Comparison of ENCODE assay signal across 24 cellular contexts in genomic region chr15:89078831-89079810, GRCh38.
"Had no signal": no experiment of that assay in that cellular context is flagged by ENCODE, and none has a peak within 500 bp of the region (broad histone marks: within the 10 kb centered on the region; RNA-seq: fewer than 3 reads in every experiment).

No MANE protein-coding gene starts in this region.

- H3K4me1 Mint-ChIP-seq: activated B cell treated with CpG ODN at 0.5 μM for 24 hours; activated naive CD4-positive, alpha-beta T cell treated with anti-CD3 and anti-CD28 coated beads, Interleukin-2, amount 10 ng/mL, durations not matched to agents 7 days and 5 days had no signal

- DNase-seq: activated B cell treated with CpG ODN at 0.5 μM for 24 hours; activated CD4-positive, alpha-beta T cell treated with anti-CD3 and anti-CD28 coated beads for 4 hours; activated CD4-positive, alpha-beta T cell treated with anti-CD3 and anti-CD28 coated beads, Interleukin-2, amount 50 U/mL, for 48 hours; activated effector memory CD4-positive, alpha-beta T cell treated with anti-CD3 and anti-CD28 coated beads, Interleukin-2, amount 50 U/mL, for 16 hours; activated naive CD4-positive, alpha-beta T cell treated with anti-CD3 and anti-CD28 coated beads, Interleukin-2, amount 10 ng/mL, durations not matched to agents 7 days and 5 days; activated T-cell treated with anti-CD3 and anti-CD28 coated beads, Interleukin-2, amount 50 U/mL, for 72 hours; body of pancreas; central memory CD4-positive, alpha-beta T cell; colonic mucosa; heart left ventricle; islet precursor cell; left cardiac atrium; mesendoderm; mucosa of descending colon; nephron progenitor cell; sigmoid colon; spleen; stimulated activated CD4-positive, alpha-beta T cell treated with anti-CD3 and anti-CD28 coated beads, Interleukin-4, amount 100 ng/mL, for 1 hour; stimulated activated naive CD4-positive, alpha-beta T cell; T-helper 1 cell; T-helper 9 cell; upper lobe of right lung had no signal

- H3K36me3 ChIP-seq: colonic mucosa, heart left ventricle, sigmoid colon, spleen, upper lobe of right lung had no signal

- H3K27ac Mint-ChIP-seq: activated B cell treated with CpG ODN at 0.5 μM for 24 hours; activated naive CD4-positive, alpha-beta T cell treated with anti-CD3 and anti-CD28 coated beads, Interleukin-2, amount 10 ng/mL, durations not matched to agents 7 days and 5 days; nephron progenitor cell had no signal

- H3K36me3 Mint-ChIP-seq: activated naive CD4-positive, alpha-beta T cell treated with anti-CD3 and anti-CD28 coated beads, Interleukin-2, amount 10 ng/mL, durations not matched to agents 7 days and 5 days had no signal

- H3K9me3 Mint-ChIP-seq: activated B cell treated with CpG ODN at 0.5 μM for 24 hours; activated naive CD4-positive, alpha-beta T cell treated with anti-CD3 and anti-CD28 coated beads, Interleukin-2, amount 10 ng/mL, durations not matched to agents 7 days and 5 days; activated T-cell treated with anti-CD3 and anti-CD28 coated beads, Interleukin-2, amount 50 U/mL, for 72 hours; nephron progenitor cell had no signal

- H3K4me3 Mint-ChIP-seq: activated B cell treated with CpG ODN at 0.5 μM for 24 hours; activated naive CD4-positive, alpha-beta T cell treated with anti-CD3 and anti-CD28 coated beads, Interleukin-2, amount 10 ng/mL, durations not matched to agents 7 days and 5 days; nephron progenitor cell had no signal

- H3K4me1 ChIP-seq: body of pancreas, colonic mucosa, parathyroid adenoma, sigmoid colon, upper lobe of right lung had no signal

- H3K4me3 ChIP-seq: body of pancreas, colonic mucosa, heart left ventricle, mucosa of descending colon, sigmoid colon, spleen, upper lobe of right lung had no signal

- H3K27ac ChIP-seq: body of pancreas, colonic mucosa, epithelial cell of prostate, heart left ventricle, parathyroid adenoma, sigmoid colon, spleen, upper lobe of right lung had no signal

- H3K27me3 ChIP-seq: body of pancreas, colonic mucosa, heart left ventricle, sigmoid colon, spleen, upper lobe of right lung had no signal

- H3K9me3 ChIP-seq: body of pancreas, colonic mucosa, heart left ventricle, mucosa of descending colon, sigmoid colon, spleen, upper lobe of right lung had no signal
